16 cellular contexts compared by ENCODE assay signal in genomic region chr14:81206115-81206514, GRCh38. TPM values are rescaled to one million over a fixed set of nuclear protein-coding genes. Genes with fewer than 3 reads are reported as not detected.
A peak's percentile ranks its signal among the peaks of the same experiment; 100 is the strongest.
DNase-seq lines count a peak whose midpoint lies in the region; ATAC-seq and TF ChIP-seq lines count a peak whose summit lies in the region.
"Had no signal": no experiment of that assay in that cellular context is flagged by ENCODE, and none has a peak within 500 bp of the region (broad histone marks: within the 10 kb centered on the region; RNA-seq: fewer than 3 reads in every experiment).

No MANE protein-coding gene starts in this region.

- H3K4me3 ChIP-seq in brain microvascular endothelial cell (ENCODE audit: low read depth, low read length) (no peak overlapping the region), smooth muscle cell (no peak overlapping the region)
- H3K4me3 ChIP-seq: GM23338, lung had no signal

- no peaks in the 10 kb centered on the region for H3K4me1 ChIP-seq in smooth muscle cell (ENCODE audit: low read depth)

- peaks cover 34% of the 10 kb centered on the region for H3K79me2 ChIP-seq in smooth muscle cell (ENCODE audit: low read depth)

- H3K36me3 Mint-ChIP-seq in activated CD4-positive, alpha-beta memory T cell treated with anti-CD3 and anti-CD28 coated beads for 36 hours = peaks cover 47% of the 10 kb centered on the region
- peaks cover 67% of the 10 kb centered on the region for H3K36me3 Mint-ChIP-seq in activated CD4-positive, alpha-beta memory T cell treated with anti-CD3 and anti-CD28 coated beads, Interleukin-2, amount 10 ng/mL, durations not matched to agents 7 days and 5 days (ENCODE audit: low read depth)
- H3K36me3 Mint-ChIP-seq in HFFc6 (ENCODE audit: low read depth) = peaks cover 33% of the 10 kb centered on the region
- H3K36me3 Mint-ChIP-seq in natural killer cell = no peaks in the 10 kb centered on the region

- TF ChIP-seq CTCF in HFFc6 (IDR thresholded peaks at IDR 0.05) (no peak), brain microvascular endothelial cell (IDR thresholded peaks at IDR 0.05; ENCODE audit: low read depth, low read length, missing control alignments) (no peak), natural killer cell (IDR thresholded peaks at IDR 0.05) (no peak), smooth muscle cell (IDR thresholded peaks at IDR 0.05; ENCODE audit: borderline replicate concordance, insufficient read depth, poor library complexity, severe bottlenecking) (no peak)

- H2AFZ ChIP-seq in smooth muscle cell (ENCODE audit: low read depth) = no peak overlapping the region
- H2AFZ ChIP-seq: GM23338 had no signal

- intact Hi-C loops in activated CD4-positive, alpha-beta memory T cell treated with anti-CD3 and anti-CD28 coated beads for 36 hours (cut with micrococcal nuclease) = no loop called here
- intact Hi-C loops in natural killer cell (cut with micrococcal nuclease) = no loop called here

- H3K36me3 ChIP-seq in brain microvascular endothelial cell (replicated peaks) (peaks cover 26% of the 10 kb centered on the region), smooth muscle cell (ENCODE audit: low read depth) (peaks cover 19% of the 10 kb centered on the region)

- WGBS in smooth muscle cell (ENCODE audit: low lambda C conversion rate) = 92% methylated on average over 4 of the region's 4 CpGs

- H3F3A ChIP-seq in smooth muscle cell (ENCODE audit: low read depth) = no peaks in the 10 kb centered on the region

- no peak overlapping the region for H3K9ac ChIP-seq in smooth muscle cell (ENCODE audit: low read depth)

- H3K27me3 Mint-ChIP-seq in activated CD4-positive, alpha-beta memory T cell treated with anti-CD3 and anti-CD28 coated beads for 36 hours = no peaks in the 10 kb centered on the region
- H3K27me3 Mint-ChIP-seq in activated CD4-positive, alpha-beta memory T cell treated with anti-CD3 and anti-CD28 coated beads, Interleukin-2, amount 10 ng/mL, durations not matched to agents 7 days and 5 days = no peaks in the 10 kb centered on the region
- H3K27me3 Mint-ChIP-seq in HFFc6 (ENCODE audit: insufficient read depth) = no peaks in the 10 kb centered on the region
- no peaks in the 10 kb centered on the region for H3K27me3 Mint-ChIP-seq in natural killer cell (ENCODE audit: low read depth in 2 of 2)
- H3K27me3 Mint-ChIP-seq: activated naive CD8-positive, alpha-beta T cell had no signal

- no peak overlapping the region for H3K4me3 Mint-ChIP-seq in activated CD4-positive, alpha-beta memory T cell treated with anti-CD3 and anti-CD28 coated beads for 36 hours
- H3K4me3 Mint-ChIP-seq in activated CD4-positive, alpha-beta memory T cell treated with anti-CD3 and anti-CD28 coated beads, Interleukin-2, amount 10 ng/mL, durations not matched to agents 7 days and 5 days = no peak overlapping the region
- H3K4me3 Mint-ChIP-seq in HFFc6 = no peak overlapping the region
- no peak overlapping the region for H3K4me3 Mint-ChIP-seq in natural killer cell
- H3K4me3 Mint-ChIP-seq: activated naive CD8-positive, alpha-beta T cell; CD14-positive monocyte; GM23338 had no signal

- peaks cover 85% of the 10 kb centered on the region for H4K20me1 ChIP-seq in smooth muscle cell (ENCODE audit: low read depth)

- DNase-seq in activated CD4-positive, alpha-beta memory T cell treated with anti-CD3 and anti-CD28 coated beads for 36 hours = peak; percentile 23
- no peak for DNase-seq in activated CD4-positive, alpha-beta memory T cell treated with anti-CD3 and anti-CD28 coated beads, Interleukin-2, amount 10 ng/mL, durations not matched to agents 7 days and 5 days
- no peak for DNase-seq in HFFc6
- DNase-seq in brain microvascular endothelial cell = peak; percentile 5
- DNase-seq in natural killer cell = no peak
- no peak for DNase-seq in smooth muscle cell (lab: John Stamatoyannopoulos, UW; ENCODE audit: unreplicated experiment)
- no peak for DNase-seq in germinal center (ENCODE audit: low spot score)
- DNase-seq: NCI-H2029; NCI-H510A; stimulated activated CD4-positive, alpha-beta T cell treated with anti-CD3 and anti-CD28 coated beads, Interleukin-2, amount 100 ng/mL, for 24 hours had no signal

- in situ Hi-C loops in brain microvascular endothelial cell (cut with HindIII; ENCODE audit: low pct_ligation_motif_present, low sequenced_read_pairs) = no loop called here

- ATAC-seq in natural killer cell = no peak
- no peak for ATAC-seq in GM21515 (IDR thresholded peaks at IDR 0.05; ENCODE audit: unreplicated experiment)
- ATAC-seq: GM23338, SK-N-SH treated with all-trans-retinoic acid at 6 μM for 48 hours had no signal

- no peaks in the 10 kb centered on the region for H3K9me3 Mint-ChIP-seq in activated CD4-positive, alpha-beta memory T cell treated with anti-CD3 and anti-CD28 coated beads for 36 hours
- H3K9me3 Mint-ChIP-seq in activated CD4-positive, alpha-beta memory T cell treated with anti-CD3 and anti-CD28 coated beads, Interleukin-2, amount 10 ng/mL, durations not matched to agents 7 days and 5 days = no peaks in the 10 kb centered on the region
- H3K9me3 Mint-ChIP-seq in HFFc6 (no peaks in the 10 kb centered on the region), natural killer cell (no peaks in the 10 kb centered on the region)
- H3K9me3 Mint-ChIP-seq: GM23338 had no signal

- H3K4me1 Mint-ChIP-seq in activated CD4-positive, alpha-beta memory T cell treated with anti-CD3 and anti-CD28 coated beads for 36 hours (ENCODE audit: low read depth) = peaks cover 44% of the 10 kb centered on the region
- peaks cover 19% of the 10 kb centered on the region for H3K4me1 Mint-ChIP-seq in activated CD4-positive, alpha-beta memory T cell treated with anti-CD3 and anti-CD28 coated beads, Interleukin-2, amount 10 ng/mL, durations not matched to agents 7 days and 5 days
- H3K4me1 Mint-ChIP-seq in HFFc6 (ENCODE audit: low read depth) (peaks cover 18% of the 10 kb centered on the region), natural killer cell (peaks cover 42 to 43% of the 10 kb centered on the region in 2 donors)

- no peak overlapping the region for H3K4me2 ChIP-seq in smooth muscle cell
- H3K4me2 ChIP-seq: GM23338 had no signal

- H3K27ac ChIP-seq in brain microvascular endothelial cell (no peak overlapping the region), smooth muscle cell (ENCODE audit: low read depth) (no peak overlapping the region)

- no peaks in the 10 kb centered on the region for H3K9me3 ChIP-seq in smooth muscle cell (replicated peaks; ENCODE audit: low read depth)

- POLR2A ChIA-PET in activated CD4-positive, alpha-beta memory T cell treated with anti-CD3 and anti-CD28 coated beads for 36 hours (lab: Charles Lee) = no interaction called here
- POLR2A ChIA-PET in activated CD4-positive, alpha-beta memory T cell treated with anti-CD3 and anti-CD28 coated beads, Interleukin-2, amount 10 ng/mL, durations not matched to agents 7 days and 5 days (lab: Charles Lee) = no interaction called here

- CTCF ChIA-PET in activated CD4-positive, alpha-beta memory T cell treated with anti-CD3 and anti-CD28 coated beads for 36 hours (lab: Charles Lee) = no interaction called here
- CTCF ChIA-PET in activated CD4-positive, alpha-beta memory T cell treated with anti-CD3 and anti-CD28 coated beads, Interleukin-2, amount 10 ng/mL, durations not matched to agents 7 days and 5 days (lab: Charles Lee) = no interaction called here

- H3K27ac Mint-ChIP-seq in activated CD4-positive, alpha-beta memory T cell treated with anti-CD3 and anti-CD28 coated beads for 36 hours = no peak overlapping the region
- H3K27ac Mint-ChIP-seq in activated CD4-positive, alpha-beta memory T cell treated with anti-CD3 and anti-CD28 coated beads, Interleukin-2, amount 10 ng/mL, durations not matched to agents 7 days and 5 days = no peak overlapping the region
- H3K27ac Mint-ChIP-seq in HFFc6 (peak overlapping the region; percentile 55), natural killer cell (peak overlapping the region; percentile 66 to 70)
- H3K27ac Mint-ChIP-seq: activated naive CD8-positive, alpha-beta T cell had no signal

- H3K27me3 ChIP-seq in brain microvascular endothelial cell (replicated peaks) = no peaks in the 10 kb centered on the region
- H3K27me3 ChIP-seq in smooth muscle cell (ENCODE audit: low read depth) = no peaks in the 10 kb centered on the region

RNA-seq across cellular contexts. Expression of gene GTF2A1, which starts 14.6 kb away (rescaled TPM):
- total RNA-seq in activated CD4-positive, alpha-beta memory T cell treated with anti-CD3 and anti-CD28 coated beads for 36 hours = 10 to 100 TPM; 38.9 to 40.1 TPM
- 10 to 100 TPM; 34.2 to 36.0 TPM for total RNA-seq in activated CD4-positive, alpha-beta memory T cell treated with anti-CD3 and anti-CD28 coated beads, Interleukin-2, amount 10 ng/mL, durations not matched to agents 7 days and 5 days
- 10 to 100 TPM; 37.6 to 47.6 (median 40.3) TPM for total RNA-seq in HFFc6 (2021; fragmentation: NEBNext Ultra II Directional; extraction: Animal tissue kit (Norgen Biotek cat#: 25700))
- total RNA-seq in natural killer cell = 10 to 100 TPM; 24.5 to 32.7 (median 28.6) TPM
- 39.4 and 40.7 TPM in 2 replicates for total RNA-seq in smooth muscle cell
- polyA plus RNA-seq in smooth muscle cell = 4.0 and 4.7 TPM in 2 replicates

Comparison
In these comparisons a context has a peak if more than half of its experiments do, and no peak if none do; other contexts are left out.
1. DNase-seq: peak in activated CD4-positive, alpha-beta memory T cell treated with anti-CD3 and anti-CD28 coated beads for 36 hours (single experiment) and brain microvascular endothelial cell (single experiment); none in activated CD4-positive, alpha-beta memory T cell treated with anti-CD3 and anti-CD28 coated beads, Interleukin-2, amount 10 ng/mL, durations not matched to agents 7 days and 5 days (single experiment), HFFc6 (single experiment), natural killer cell (single experiment), smooth muscle cell (single experiment) and germinal center (single experiment).
2. H3K27ac Mint-ChIP-seq: peak in HFFc6 (single experiment) and natural killer cell (2 of 2); none in activated CD4-positive, alpha-beta memory T cell treated with anti-CD3 and anti-CD28 coated beads for 36 hours (single experiment) and activated CD4-positive, alpha-beta memory T cell treated with anti-CD3 and anti-CD28 coated beads, Interleukin-2, amount 10 ng/mL, durations not matched to agents 7 days and 5 days (single experiment).